Comparison of ENCODE assay signal across 15 cellular contexts in genomic region chr9:99180199-99180598, GRCh38. TPM values are rescaled to one million over a fixed set of nuclear protein-coding genes. Genes with fewer than 3 reads are reported as not detected.
A peak's percentile ranks its signal among the peaks of the same experiment; 100 is the strongest.
DNase-seq lines count a peak whose midpoint lies in the region; ATAC-seq, FAIRE-seq and TF ChIP-seq lines count a peak whose summit lies in the region.
"Had no signal": no experiment of that assay in that cellular context is flagged by ENCODE, and none has a peak within 500 bp of the region (broad histone marks: within the 10 kb centered on the region; RNA-seq: fewer than 3 reads in every experiment).

No MANE protein-coding gene starts in this region.

- POLR2A ChIA-PET in GM12878 (lab: Charles Lee), result no interaction called here

- no peak for TF ChIP-seq POLR2A in GM12878 (IDR thresholded peaks at IDR 0.05; ENCODE audit: low read depth, low read length)

- no peak overlapping the region for H3K9ac ChIP-seq in GM12878 (ENCODE audit: control insufficient read depth, insufficient read depth, low read length)

- peak; percentile 61 for FAIRE-seq in GM18507 (lab: Jason Lieb, UNC)
- peak; percentile 52 for FAIRE-seq in GM12878 (lab: Jason Lieb, UNC)

- H3K4me3 ChIP-seq in GM12878 (no peak overlapping the region), dorsolateral prefrontal cortex (no peak overlapping the region)
- H3K4me3 ChIP-seq: PC-9 had no signal

- in situ Hi-C loops in GM12878 (cut with MboI), result loop anchor here (5.0 to 10.0 kb wide), 5 partner anchors 48 to 1145 kb away; no protein-coding TSS in a partner anchor

- peaks cover 59% of the 10 kb centered on the region for H3K4me1 ChIP-seq in GM12878 (ENCODE audit: control insufficient read depth, insufficient read depth, low read length)

- no peak for TF ChIP-seq RAD21 in GM12878 (IDR thresholded peaks at IDR 0.05; ENCODE audit: insufficient read depth, low read depth, low read length)

- TF ChIP-seq EP300 in GM12878 (IDR thresholded peaks at IDR 0.05; ENCODE audit: borderline replicate concordance in 1 of 2, control insufficient read depth in 1 of 2, low read depth in 2 of 2, low read length in 2 of 2), result peak in 1 of 2 experiments; percentile 55; a peak in 1 of 4 replicates

- RAD21 ChIA-PET in GM12878 (lab: Charles Lee; ENCODE audit: unreplicated experiment), result interaction anchor here (6.7 to 13.6 kb wide), 2 partner anchors 7 to 14 kb away, joined by 58 to 147 read pairs; no protein-coding TSS in a partner anchor

- H3K4me2 ChIP-seq in GM12878 (ENCODE audit: control insufficient read depth, insufficient read depth), result peak overlapping the region; percentile 21
- H3K4me2 ChIP-seq: PC-9 had no signal

- no peak overlapping the region for H2AFZ ChIP-seq in GM12878 (ENCODE audit: control insufficient read depth, low read depth, low read length)
- H2AFZ ChIP-seq: PC-9 had no signal

- TF ChIP-seq CTCF in GM12878 (IDR thresholded peaks at IDR 0.05 in 2 of 3, conservative IDR thresholded peaks at IDR 0.05 in 1 of 3; ENCODE audit: control insufficient read depth in 2 of 3, extremely low read depth in 1 of 3, insufficient read depth in 1 of 3, low read depth in 3 of 3, low read length in 3 of 3) (no peak), dorsolateral prefrontal cortex (IDR thresholded peaks at IDR 0.05 in 54 of 56, conservative IDR thresholded peaks at IDR 0.05 in 2 of 56; ENCODE audit: low read depth in 1 of 56, partially characterized antibody in 56 of 56) (no peak)

- no peaks in the 10 kb centered on the region for H3K27me3 ChIP-seq in GM12878 (replicated peaks in 1 of 2; ENCODE audit: control insufficient read depth in 2 of 2, insufficient read depth in 2 of 2, low read length in 1 of 2)
- H3K27me3 ChIP-seq in dorsolateral prefrontal cortex, result peaks cover 0 to 3% (median 0%) of the 10 kb centered on the region in 45 donors

- ATAC-seq in GM19467 (IDR thresholded peaks at IDR 0.05; ENCODE audit: unreplicated experiment) (peak; percentile 36), HG03432 (IDR thresholded peaks at IDR 0.05; ENCODE audit: unreplicated experiment) (peak; percentile 43), GM12878 (peak; percentile 55)
- ATAC-seq: naive thymus-derived CD8-positive, alpha-beta T cell had no signal

- no peaks in the 10 kb centered on the region for H3K79me2 ChIP-seq in GM12878 (ENCODE audit: control insufficient read depth, insufficient read depth, low read length)

- peak overlapping the region; percentile 84 for H3K27ac ChIP-seq in GM12878 (ENCODE audit: control insufficient read depth, insufficient read depth)
- H3K27ac ChIP-seq in dorsolateral prefrontal cortex, result no peak overlapping the region
- H3K27ac ChIP-seq: PC-9 had no signal

- BruUV-seq in GM12878 (replicated peaks; lab: Mats Ljungman, UMichigan), result no TSS peak

- SMC1A ChIA-PET in GM12878 (lab: Charles Lee; ENCODE audit: uncharacterized antibody, unreplicated experiment), result interaction anchor here (1.3 to 12.4 kb wide), 4 partner anchors 8 to 74 kb away, joined by 3 to 189 read pairs (median 106); partner anchors contain the start of genes ALG2 and SEC61B

- H3K36me3 ChIP-seq in GM12878 (ENCODE audit: control insufficient read depth in 2 of 2, insufficient read depth in 2 of 2, low read length in 1 of 2), result no peaks in the 10 kb centered on the region

- CTCF ChIA-PET in GM12878 (lab: Yijun Ruan, JAX), result interaction anchor here (9.3 kb wide), 1 partner anchor 17 kb away, joined by 96 read pairs; no protein-coding TSS in a partner anchor

- intact Hi-C loops in GM12878 (cut with micrococcal nuclease; ENCODE audit: unreplicated experiment) (loop anchor here (5.0 to 10.0 kb wide), 9 partner anchors 57 to 1255 kb away; partner anchors contain the start of genes ERP44 and INVS), dorsolateral prefrontal cortex (cut with DNase I) (loop anchor here (5.0 to 10.0 kb wide), 7 partner anchors 42 to 1417 kb away; partner anchors contain the start of genes ALG2 (in 1 of the 2), NR4A3 (in 1 of the 2), SEC61B (in 1 of the 2) and STX17 (in 1 of the 2))

- no peak for DNase-seq in GM18507 (ENCODE audit: extremely low spot score, insufficient read length, low read depth)
- no peak for DNase-seq in GM12878 (ENCODE audit: low read depth, low spot score)
- no peak for DNase-seq in dorsolateral prefrontal cortex
- DNase-seq in Ammon's horn (ENCODE audit: low spot score), result no peak
- no peak for DNase-seq in AG08395 (ENCODE audit: low spot score)
- DNase-seq: CD4-positive, alpha-beta T cell; endodermal cell; IMR-90; naive thymus-derived CD8-positive, alpha-beta T cell; PC-9; retina; stimulated activated CD4-positive, alpha-beta T cell treated with anti-CD3 and anti-CD28 coated beads, Interleukin-4, amount 100 ng/mL, for 4 hours; T-helper 9 cell had no signal

- no peaks in the 10 kb centered on the region for H3K9me3 ChIP-seq in GM12878 (replicated peaks; ENCODE audit: control insufficient read depth, insufficient read depth, low read length)

- WGBS in GM12878 (ENCODE audit: insufficient coverage, insufficient replicate concordance, low lambda C conversion rate, missing lambda C conversion rate), result 50% methylated on average over 1 of the region's 1 CpG

- H4K20me1 ChIP-seq in GM12878 (ENCODE audit: control insufficient read depth, insufficient read depth), result no peaks in the 10 kb centered on the region

TF ChIP-seq in GM12878, 131 proteins besides CTCF, POLR2A, EP300 and RAD21 (continues in another document):
- TF ChIP-seq FOXM1 (IDR thresholded peaks at IDR 0.05; ENCODE audit: low read depth, low read length), result peak; percentile 69; the same call in 1 of the 2 replicates
- peak; percentile 62; the same call in 1 of the 2 replicates for TF ChIP-seq MTA3 (IDR thresholded peaks at IDR 0.05; ENCODE audit: borderline replicate concordance, low read length)
- peak in 1 of 2 experiments; percentile 72; a peak in 2 of 4 replicates for TF ChIP-seq ETV6 (conservative IDR thresholded peaks at IDR 0.05 in 1 of 2, IDR thresholded peaks at IDR 0.05 in 1 of 2; ENCODE audit: borderline replicate concordance in 1 of 2, low read depth in 1 of 2)
- no peak for TF ChIP-seq ZNF207 (IDR thresholded peaks at IDR 0.05; ENCODE audit: borderline replicate concordance)
- TF ChIP-seq RUNX3 (IDR thresholded peaks at IDR 0.05; ENCODE audit: low read length), result peak; percentile 90
- TF ChIP-seq GABPA (IDR thresholded peaks at IDR 0.05; ENCODE audit: low read depth), result 0 out of 2 replicates have a peak, but pooled peaks have one; percentile 16
- 0 out of 2 replicates have a peak, but pooled peaks have one; percentile 35 for TF ChIP-seq CREM (IDR thresholded peaks at IDR 0.05; ENCODE audit: low read depth)
- TF ChIP-seq CBFB (IDR thresholded peaks at IDR 0.05; ENCODE audit: low read depth), result peak; percentile 54; the same call in 1 of the 2 replicates
- TF ChIP-seq MYB (IDR thresholded peaks at IDR 0.05; ENCODE audit: borderline replicate concordance, low read depth, low read length), result no peak
- TF ChIP-seq RCOR1 (conservative IDR thresholded peaks at IDR 0.05; ENCODE audit: low read depth, low read length), result no peak
- TF ChIP-seq LARP7 (IDR thresholded peaks at IDR 0.05), result no peak
- peak; percentile 84 for TF ChIP-seq JUNB (IDR thresholded peaks at IDR 0.05)
- TF ChIP-seq MEF2A (IDR thresholded peaks at IDR 0.05; ENCODE audit: insufficient read depth, low read depth, low read length), result 0 out of 2 replicates have a peak, but pooled peaks have one; percentile 38
- TF ChIP-seq IRF4 (IDR thresholded peaks at IDR 0.05; ENCODE audit: low read depth, low read length), result 0 out of 2 replicates have a peak, but pooled peaks have one; percentile 23
- peak; percentile 78 for TF ChIP-seq EED (IDR thresholded peaks at IDR 0.05; ENCODE audit: low read depth)
- TF ChIP-seq NFIC (IDR thresholded peaks at IDR 0.05; ENCODE audit: low read depth, low read length), result peak; percentile 87

RNA-seq across cellular contexts. Expression of gene ALG2, which starts 41.5 kb away (rescaled TPM):
- total RNA-seq in GM12878 (2013; cell fraction: nucleolus; rRNA removed), result 49.9 and 52.5 TPM in 2 replicates
- 43.0 and 45.2 TPM in 2 replicates for total RNA-seq in GM12878 (2014; rRNA removed)
- 34.6 and 34.9 TPM in 2 replicates for total RNA-seq in GM12878 (2014; rRNA removed; fragmentation: Illumina TruSeq; extraction: Trizol)
- total RNA-seq in GM12878 (2021), result 31.7 and 33.0 TPM in 2 replicates
- polyA plus RNA-seq in GM12878 (2011; ENCODE audit: low read depth), result 27.8 TPM
- polyA plus RNA-seq in GM12878 (2011; rRNA removed), result 44.7 and 56.1 TPM in 2 replicates
- 31.6 and 31.8 TPM in 2 replicates for polyA plus RNA-seq in GM12878 (2011; cell fraction: cytosol; rRNA removed)
- polyA plus RNA-seq in GM12878 (2011; cell fraction: nucleus; rRNA removed), result 24.9 and 27.6 TPM in 2 replicates
- 30.4 and 32.4 TPM in 2 replicates for polyA plus RNA-seq in GM12878 (2012)
- 40.9 and 53.2 TPM in 2 replicates for polyA plus RNA-seq in GM12878 (2014; fragmentation: Illumina TruSeq; extraction: Trizol)
- 10 to 100 TPM in 1 of 2 experiments, 1 to 10 TPM in 1; 8.8 to 17.8 TPM for polyA plus RNA-seq in GM12878 (2014; fragmentation: Nextera tagmentation; extraction: Ambion mirVana)
- polyA plus RNA-seq in GM12878 (2014; rRNA removed), result 36.3 and 37.2 TPM in 2 replicates
- polyA plus RNA-seq in GM12878 (2016; fragmentation: Nextera tagmentation; extraction: Ambion mirVana), result 10 to 100 TPM; 50.8 to 52.5 TPM
- polyA minus RNA-seq in GM12878 (2011; rRNA and poly(A)+ RNA removed), result 22.4 and 26.1 TPM in 2 replicates
- 8.8 and 9.9 TPM in 2 replicates for polyA minus RNA-seq in GM12878 (2011; cell fraction: cytosol; rRNA and poly(A)+ RNA removed)
- 15.4 and 21.9 TPM in 2 replicates for polyA minus RNA-seq in GM12878 (2011; cell fraction: nucleus; rRNA and poly(A)+ RNA removed)
- total RNA-seq in dorsolateral prefrontal cortex, result 10 to 100 TPM; 11.4 to 25.3 (median 18.2) TPM

RNA-seq across cellular contexts. Expression of gene SEC61B, which starts 41.9 kb away (rescaled TPM):
- total RNA-seq in GM12878 (2013; cell fraction: nucleolus; rRNA removed), result 26.3 and 28.5 TPM in 2 replicates
- total RNA-seq in GM12878 (2014; rRNA removed), result 255 and 282 TPM in 2 replicates
- total RNA-seq in GM12878 (2014; rRNA removed; fragmentation: Illumina TruSeq; extraction: Trizol), result 318 and 349 TPM in 2 replicates
- 267 and 278 TPM in 2 replicates for total RNA-seq in GM12878 (2021)
- polyA plus RNA-seq in GM12878 (2011; ENCODE audit: low read depth), result 650 TPM
- polyA plus RNA-seq in GM12878 (2011; rRNA removed), result 257 and 280 TPM in 2 replicates
- 360 and 365 TPM in 2 replicates for polyA plus RNA-seq in GM12878 (2011; cell fraction: cytosol; rRNA removed)
- polyA plus RNA-seq in GM12878 (2011; cell fraction: nucleus; rRNA removed), result 136 and 154 TPM in 2 replicates
- 422 and 604 TPM in 2 replicates for polyA plus RNA-seq in GM12878 (2012)
- 239 and 335 TPM in 2 replicates for polyA plus RNA-seq in GM12878 (2014; fragmentation: Illumina TruSeq; extraction: Trizol)
- 100 to 1,000 TPM; 108 to 229 TPM for polyA plus RNA-seq in GM12878 (2014; fragmentation: Nextera tagmentation; extraction: Ambion mirVana)
- 384 and 396 TPM in 2 replicates for polyA plus RNA-seq in GM12878 (2014; rRNA removed)
- polyA plus RNA-seq in GM12878 (2016; fragmentation: Nextera tagmentation; extraction: Ambion mirVana), result 100 to 1,000 TPM; 721 to 747 TPM
- polyA minus RNA-seq in GM12878 (2011; rRNA and poly(A)+ RNA removed), result 62.5 and 68.0 TPM in 2 replicates
- 22.1 and 25.8 TPM in 2 replicates for polyA minus RNA-seq in GM12878 (2011; cell fraction: cytosol; rRNA and poly(A)+ RNA removed)
- polyA minus RNA-seq in GM12878 (2011; cell fraction: nucleus; rRNA and poly(A)+ RNA removed), result 28.2 and 46.9 TPM in 2 replicates
- total RNA-seq in dorsolateral prefrontal cortex, result 10 to 100 TPM; 25.3 to 59.2 (median 38.7) TPM
